Comparison of ENCODE assay signal across 22 cellular contexts in the genomic region with DNA sequence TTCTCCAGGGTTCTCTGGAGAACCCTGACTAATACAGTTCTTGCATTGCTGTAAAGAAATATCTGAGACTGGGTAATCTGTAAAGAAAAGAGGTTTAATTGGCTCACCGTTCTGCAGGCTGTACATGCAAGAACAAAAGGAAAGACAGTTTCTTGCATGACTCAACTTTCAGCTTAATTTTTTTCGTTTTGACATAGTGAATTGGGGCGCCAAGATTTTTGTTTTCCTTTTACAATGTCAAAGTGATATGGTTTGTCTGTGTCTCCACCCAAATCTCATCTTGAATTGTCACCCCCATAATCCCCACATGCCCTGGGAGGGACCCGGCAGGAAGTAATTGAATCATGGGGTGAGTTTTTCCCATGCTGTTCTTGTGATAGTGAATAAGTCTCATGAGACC. TPM values are rescaled to one million over a fixed set of nuclear protein-coding genes. Genes with fewer than 3 reads are reported as not detected.
DNase-seq lines count a peak whose midpoint lies in the region; ATAC-seq, FAIRE-seq and TF ChIP-seq lines count a peak whose summit lies in the region.
"Had no signal": no experiment of that assay in that cellular context is flagged by ENCODE, and none has a peak within 500 bp of the region (broad histone marks: within the 10 kb centered on the region; RNA-seq: fewer than 3 reads in every experiment).

No MANE protein-coding gene starts in this region.

- peak; percentile 33 for ATAC-seq in activated CD8-positive, alpha-beta memory T cell treated with anti-CD3 and anti-CD28 coated beads, Interleukin-2, amount 10 ng/mL, durations not matched to agents 7 days and 5 days
- ATAC-seq in GM21367 (IDR thresholded peaks at IDR 0.05; ENCODE audit: unreplicated experiment): no peak
- ATAC-seq: HepG2 had no signal

- CTCF ChIA-PET in activated CD8-positive, alpha-beta memory T cell treated with anti-CD3 and anti-CD28 coated beads, Interleukin-2, amount 10 ng/mL, durations not matched to agents 7 days and 5 days (lab: Charles Lee): no interaction called here

- H3K9me3 Mint-ChIP-seq in activated CD8-positive, alpha-beta memory T cell treated with anti-CD3 and anti-CD28 coated beads, Interleukin-2, amount 10 ng/mL, durations not matched to agents 7 days and 5 days (ENCODE audit: low read depth): peaks cover 3% of the 10 kb centered on the region
- no peaks in the 10 kb centered on the region for H3K9me3 Mint-ChIP-seq in astrocyte (ENCODE audit: unreplicated experiment)
- H3K9me3 Mint-ChIP-seq: H9 had no signal

- no peak overlapping the region for H3K27ac ChIP-seq in astrocyte (ENCODE audit: low read depth, low read length)
- no peak overlapping the region for H3K27ac ChIP-seq in prostate gland
- H3K27ac ChIP-seq: PC-9, RWPE1 had no signal

- DNase-seq in activated CD8-positive, alpha-beta memory T cell treated with anti-CD3 and anti-CD28 coated beads, Interleukin-2, amount 10 ng/mL, durations not matched to agents 7 days and 5 days: no peak
- no peak for DNase-seq in activated CD8-positive, alpha-beta memory T cell treated with anti-CD3 and anti-CD28 coated beads for 24 hours
- DNase-seq in astrocyte (ENCODE audit: low read depth) (peak; percentile 20), iris pigment epithelial cell (ENCODE audit: low read depth) (peak; percentile 3), GM19238 (ENCODE audit: insufficient read length, low spot score) (no peak), prostate gland (ENCODE audit: low spot score) (no peak), DMS53 treated with DMSO at 0.1 percent for 48 hours (lab: John Stamatoyannopoulos, UW; ENCODE audit: unreplicated experiment) (no peak)
- DNase-seq: 8988T; BE2C; CD4-positive, CD25-positive, alpha-beta regulatory T cell; COR-L47; GF-D8; H9; KBM-7; NCI-H1436 treated with DMSO at 0.1 percent for 48 hours; NCI-H2029; NCI-H2171; NCI-H526; PC-9 had no signal

- no peaks in the 10 kb centered on the region for H3K27me3 ChIP-seq in astrocyte (ENCODE audit: insufficient read depth, low read length)
- H3K27me3 ChIP-seq in prostate gland (replicated peaks; ENCODE audit: insufficient read depth): no peaks in the 10 kb centered on the region

- no peak overlapping the region for H2AFZ ChIP-seq in astrocyte (ENCODE audit: low read depth, low read length)
- H2AFZ ChIP-seq: PC-9 had no signal

- H3K27me3 Mint-ChIP-seq in activated CD8-positive, alpha-beta memory T cell treated with anti-CD3 and anti-CD28 coated beads, Interleukin-2, amount 10 ng/mL, durations not matched to agents 7 days and 5 days: peaks cover 31% of the 10 kb centered on the region
- H3K27me3 Mint-ChIP-seq in astrocyte (ENCODE audit: low read depth, unreplicated experiment): no peaks in the 10 kb centered on the region

- H3K4me3 Mint-ChIP-seq in activated CD8-positive, alpha-beta memory T cell treated with anti-CD3 and anti-CD28 coated beads, Interleukin-2, amount 10 ng/mL, durations not matched to agents 7 days and 5 days: no peak overlapping the region
- no peak overlapping the region for H3K4me3 Mint-ChIP-seq in astrocyte (ENCODE audit: unreplicated experiment)
- H3K4me3 Mint-ChIP-seq: CD4-positive, CD25-positive, alpha-beta regulatory T cell; H9 had no signal

- H3K36me3 Mint-ChIP-seq in activated CD8-positive, alpha-beta memory T cell treated with anti-CD3 and anti-CD28 coated beads, Interleukin-2, amount 10 ng/mL, durations not matched to agents 7 days and 5 days: peaks cover 15% of the 10 kb centered on the region
- no peaks in the 10 kb centered on the region for H3K36me3 Mint-ChIP-seq in astrocyte (ENCODE audit: low read depth, unreplicated experiment)
- H3K36me3 Mint-ChIP-seq: CD4-positive, CD25-positive, alpha-beta regulatory T cell had no signal

- no peak for FAIRE-seq in astrocyte (lab: Jason Lieb, UNC)
- FAIRE-seq: HepG2 had no signal

- no peak overlapping the region for H3K4me2 ChIP-seq in astrocyte (ENCODE audit: low read length)
- H3K4me2 ChIP-seq: PC-9 had no signal

- WGBS in prostate gland: 83% methylated on average over 4 of the region's 4 CpGs

- TF ChIP-seq CTCF in astrocyte (IDR thresholded peaks at IDR 0.05; ENCODE audit: insufficient read depth, low read depth, low read length) (no peak), prostate gland (IDR thresholded peaks at IDR 0.05) (no peak)

- no peak for TF ChIP-seq POLR2A in prostate gland (IDR thresholded peaks at IDR 0.05)

- H3K4me1 ChIP-seq in astrocyte (ENCODE audit: insufficient read depth, low read length) (peaks cover 13% of the 10 kb centered on the region), prostate gland (replicated peaks) (no peaks in the 10 kb centered on the region)
- H3K4me1 ChIP-seq: BE2C had no signal

- intact Hi-C loops in prostate gland (cut with DNase I): no loop called here

- no peaks in the 10 kb centered on the region for H3K79me2 ChIP-seq in astrocyte (ENCODE audit: insufficient read depth, low read length)

- no peak overlapping the region for H3K9ac ChIP-seq in astrocyte (ENCODE audit: low read length)

- H3K27ac Mint-ChIP-seq in activated CD8-positive, alpha-beta memory T cell treated with anti-CD3 and anti-CD28 coated beads, Interleukin-2, amount 10 ng/mL, durations not matched to agents 7 days and 5 days: no peak overlapping the region
- H3K27ac Mint-ChIP-seq in astrocyte (ENCODE audit: unreplicated experiment): no peak overlapping the region
- H3K27ac Mint-ChIP-seq: CD4-positive, CD25-positive, alpha-beta regulatory T cell; H9 had no signal

- H3K4me3 ChIP-seq in astrocyte (ENCODE audit: insufficient read depth, low read depth, low read length): no peak overlapping the region
- H3K4me3 ChIP-seq in prostate gland: no peak overlapping the region
- H3K4me3 ChIP-seq: PC-9 had no signal

- H3K9me3 ChIP-seq in astrocyte (ENCODE audit: insufficient read depth, low read depth, low read length): no peaks in the 10 kb centered on the region
- no peaks in the 10 kb centered on the region for H3K9me3 ChIP-seq in prostate gland
- H3K9me3 ChIP-seq: BE2C had no signal

- H3K4me1 Mint-ChIP-seq in activated CD8-positive, alpha-beta memory T cell treated with anti-CD3 and anti-CD28 coated beads, Interleukin-2, amount 10 ng/mL, durations not matched to agents 7 days and 5 days: peaks cover 27% of the 10 kb centered on the region
- H3K4me1 Mint-ChIP-seq in astrocyte (ENCODE audit: low read depth, unreplicated experiment): peaks cover 22% of the 10 kb centered on the region
- H3K4me1 Mint-ChIP-seq: CD4-positive, CD25-positive, alpha-beta regulatory T cell had no signal

- no peaks in the 10 kb centered on the region for H3K36me3 ChIP-seq in astrocyte (ENCODE audit: insufficient read depth, low read length)
- no peaks in the 10 kb centered on the region for H3K36me3 ChIP-seq in prostate gland
- H3K36me3 ChIP-seq: BE2C had no signal

- no peaks in the 10 kb centered on the region for H4K20me1 ChIP-seq in astrocyte (ENCODE audit: insufficient read depth, low read length)

RNA-seq across cellular contexts. Expression of a gene that starts 11.8 kb away (rescaled TPM):
- total RNA-seq in activated CD8-positive, alpha-beta memory T cell treated with anti-CD3 and anti-CD28 coated beads, Interleukin-2, amount 10 ng/mL, durations not matched to agents 7 days and 5 days: under 1 TPM in 1 of 2 experiments, not detected in 1; 0.20 TPM
- total RNA-seq in astrocyte: 2.5 and 4.7 TPM in 2 replicates
- total RNA-seq in prostate gland: 1 to 10 TPM in 1 of 2 donors, under 1 TPM in 1; 0.91 to 5.0 TPM
- total RNA-seq: H9, HepG2, PC-9 had no signal

Comparison
In these comparisons a context has a peak if more than half of its experiments do, and no peak if none do; other contexts are left out.
1. DNase-seq: peak in astrocyte (single experiment) and iris pigment epithelial cell (single experiment); none in activated CD8-positive, alpha-beta memory T cell treated with anti-CD3 and anti-CD28 coated beads, Interleukin-2, amount 10 ng/mL, durations not matched to agents 7 days and 5 days (single experiment), activated CD8-positive, alpha-beta memory T cell treated with anti-CD3 and anti-CD28 coated beads for 24 hours (single experiment), GM19238 (single experiment), prostate gland (single experiment) and DMS53 treated with DMSO at 0.1 percent for 48 hours (single experiment).